In the genomic region with DNA sequence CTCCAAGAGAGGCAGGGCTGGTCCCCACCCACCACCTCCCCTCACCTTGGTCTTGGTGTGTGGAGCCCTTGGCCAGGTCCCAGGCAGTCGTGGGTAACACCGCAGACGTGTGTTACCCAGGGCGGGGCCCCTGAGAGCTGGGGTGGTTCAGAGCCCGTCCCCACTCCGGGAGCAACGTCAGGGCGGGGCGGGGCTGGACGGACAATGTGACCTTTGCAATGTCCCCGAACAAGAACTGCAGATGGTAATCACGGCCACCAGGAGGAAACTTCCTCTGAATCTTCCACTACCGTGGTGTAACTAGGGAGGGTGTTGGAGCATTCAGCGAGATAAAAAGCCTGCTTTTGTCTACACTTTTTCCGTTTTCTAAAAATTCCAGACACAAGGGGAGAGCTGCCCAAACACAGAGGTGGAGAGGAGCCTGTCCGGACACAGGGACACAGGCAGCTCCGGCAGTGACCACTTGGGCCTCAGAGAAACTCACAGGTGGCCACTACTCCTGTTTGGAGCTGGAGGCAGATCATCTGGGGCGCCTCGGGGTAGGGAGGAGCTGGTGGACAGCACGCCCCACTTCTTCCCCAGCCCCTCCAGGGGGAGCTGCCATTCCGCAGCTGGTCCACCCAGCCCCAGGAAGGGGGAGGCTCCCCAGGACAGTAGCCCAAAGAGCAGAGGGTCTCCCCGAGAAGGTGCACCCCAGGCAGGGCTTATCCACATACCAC, we compare ENCODE assay signal across 1 cellular context.
TF ChIP-seq lines count a peak whose summit lies in the region.

No MANE protein-coding gene starts in this region.

TF ChIP-seq in HepG2, 621 proteins besides CTCF, POLR2A, EP300 and RAD21 (continued from another document and continues in another):
- TF ChIP-seq, protein P1, sequence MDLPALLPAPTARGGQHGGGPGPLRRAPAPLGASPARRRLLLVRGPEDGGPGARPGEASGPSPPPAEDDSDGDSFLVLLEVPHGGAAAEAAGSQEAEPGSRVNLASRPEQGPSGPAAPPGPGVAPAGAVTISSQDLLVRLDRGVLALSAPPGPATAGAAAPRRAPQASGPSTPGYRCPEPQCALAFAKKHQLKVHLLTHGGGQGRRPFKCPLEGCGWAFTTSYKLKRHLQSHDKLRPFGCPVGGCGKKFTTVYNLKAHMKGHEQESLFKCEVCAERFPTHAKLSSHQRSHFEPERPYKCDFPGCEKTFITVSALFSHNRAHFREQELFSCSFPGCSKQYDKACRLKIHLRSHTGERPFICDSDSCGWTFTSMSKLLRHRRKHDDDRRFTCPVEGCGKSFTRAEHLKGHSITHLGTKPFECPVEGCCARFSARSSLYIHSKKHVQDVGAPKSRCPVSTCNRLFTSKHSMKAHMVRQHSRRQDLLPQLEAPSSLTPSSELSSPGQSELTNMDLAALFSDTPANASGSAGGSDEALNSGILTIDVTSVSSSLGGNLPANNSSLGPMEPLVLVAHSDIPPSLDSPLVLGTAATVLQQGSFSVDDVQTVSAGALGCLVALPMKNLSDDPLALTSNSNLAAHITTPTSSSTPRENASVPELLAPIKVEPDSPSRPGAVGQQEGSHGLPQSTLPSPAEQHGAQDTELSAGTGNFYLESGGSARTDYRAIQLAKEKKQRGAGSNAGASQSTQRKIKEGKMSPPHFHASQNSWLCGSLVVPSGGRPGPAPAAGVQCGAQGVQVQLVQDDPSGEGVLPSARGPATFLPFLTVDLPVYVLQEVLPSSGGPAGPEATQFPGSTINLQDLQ (CRISPR knock-in tag; IDR thresholded peaks at IDR 0.05): no peak
- TF ChIP-seq NONO (IDR thresholded peaks at IDR 0.05) (no peak), NONO (CRISPR knock-in tag; conservative IDR thresholded peaks at IDR 0.05) (no peak; the same call in 1 of the 2 replicates), HNF4A (CRISPR knock-in tag; IDR thresholded peaks at IDR 0.05) (peak; percentile 65), ZMYM4 (CRISPR knock-in tag; IDR thresholded peaks at IDR 0.05) (no peak), ZNF550 (CRISPR knock-in tag; IDR thresholded peaks at IDR 0.05; ENCODE audit: borderline replicate concordance) (no peak), ZNF143 (CRISPR knock-in tag; IDR thresholded peaks at IDR 0.05) (no peak), ZNF547 (CRISPR knock-in tag; IDR thresholded peaks at IDR 0.05) (no peak), ZNF274 (CRISPR knock-in tag; IDR thresholded peaks at IDR 0.05) (no peak), ZNF17 (CRISPR knock-in tag; IDR thresholded peaks at IDR 0.05) (peak; percentile 57; the same call in 1 of the 2 replicates), ONECUT2 (CRISPR knock-in tag; IDR thresholded peaks at IDR 0.05) (no peak), ZNF441 (CRISPR knock-in tag; IDR thresholded peaks at IDR 0.05; ENCODE audit: borderline replicate concordance) (no peak), GFI1 (CRISPR knock-in tag; IDR thresholded peaks at IDR 0.05; ENCODE audit: borderline replicate concordance) (no peak), KAT2B (IDR thresholded peaks at IDR 0.05; ENCODE audit: borderline replicate concordance, low read depth, low read length) (no peak), CENPX (CRISPR knock-in tag; IDR thresholded peaks at IDR 0.05) (no peak), CENPT (CRISPR knock-in tag; IDR thresholded peaks at IDR 0.05; ENCODE audit: low read depth) (no peak), SSRP1 (CRISPR knock-in tag; IDR thresholded peaks at IDR 0.05) (no peak; the same call in 1 of the 2 replicates), PHB2 (IDR thresholded peaks at IDR 0.05; ENCODE audit: partially characterized antibody) (no peak), GATA4 (IDR thresholded peaks at IDR 0.05; ENCODE audit: borderline replicate concordance, low read depth) (no peak), SIX4 (CRISPR knock-in tag; IDR thresholded peaks at IDR 0.05) (no peak), HHEX (CRISPR knock-in tag; IDR thresholded peaks at IDR 0.05) (0 out of 2 replicates have a peak, but pooled peaks have one; percentile 15), MED13 (CRISPR knock-in tag; IDR thresholded peaks at IDR 0.05) (no peak), ZNF383 (CRISPR knock-in tag; IDR thresholded peaks at IDR 0.05; ENCODE audit: borderline replicate concordance) (no peak), NFKBIZ (CRISPR knock-in tag; IDR thresholded peaks at IDR 0.05) (no peak), SOX5 (CRISPR knock-in tag; IDR thresholded peaks at IDR 0.05; ENCODE audit: borderline replicate concordance) (peak; percentile 54; the same call in 1 of the 2 replicates), ZNF282 (IDR thresholded peaks at IDR 0.05; ENCODE audit: partially characterized antibody) (no peak), HDAC1 (CRISPR knock-in tag; IDR thresholded peaks at IDR 0.05) (no peak), SRSF9 (IDR thresholded peaks at IDR 0.05; ENCODE audit: borderline replicate concordance, insufficient read depth, low read depth, low read length, poor library complexity, severe bottlenecking) (no peak), KLF16 (CRISPR knock-in tag; IDR thresholded peaks at IDR 0.05) (peak in 1 of 2 experiments; percentile 43; a peak in 1 of 4 replicates), NFIB (CRISPR knock-in tag; IDR thresholded peaks at IDR 0.05; ENCODE audit: borderline replicate concordance) (no peak), ETV6 (CRISPR knock-in tag; conservative IDR thresholded peaks at IDR 0.05) (no peak; the same call in 1 of the 2 replicates), KDM3A (CRISPR knock-in tag; IDR thresholded peaks at IDR 0.05; ENCODE audit: low read depth) (peak; percentile 70; the same call in 1 of the 2 replicates)
- TF ChIP-seq, protein P2, sequence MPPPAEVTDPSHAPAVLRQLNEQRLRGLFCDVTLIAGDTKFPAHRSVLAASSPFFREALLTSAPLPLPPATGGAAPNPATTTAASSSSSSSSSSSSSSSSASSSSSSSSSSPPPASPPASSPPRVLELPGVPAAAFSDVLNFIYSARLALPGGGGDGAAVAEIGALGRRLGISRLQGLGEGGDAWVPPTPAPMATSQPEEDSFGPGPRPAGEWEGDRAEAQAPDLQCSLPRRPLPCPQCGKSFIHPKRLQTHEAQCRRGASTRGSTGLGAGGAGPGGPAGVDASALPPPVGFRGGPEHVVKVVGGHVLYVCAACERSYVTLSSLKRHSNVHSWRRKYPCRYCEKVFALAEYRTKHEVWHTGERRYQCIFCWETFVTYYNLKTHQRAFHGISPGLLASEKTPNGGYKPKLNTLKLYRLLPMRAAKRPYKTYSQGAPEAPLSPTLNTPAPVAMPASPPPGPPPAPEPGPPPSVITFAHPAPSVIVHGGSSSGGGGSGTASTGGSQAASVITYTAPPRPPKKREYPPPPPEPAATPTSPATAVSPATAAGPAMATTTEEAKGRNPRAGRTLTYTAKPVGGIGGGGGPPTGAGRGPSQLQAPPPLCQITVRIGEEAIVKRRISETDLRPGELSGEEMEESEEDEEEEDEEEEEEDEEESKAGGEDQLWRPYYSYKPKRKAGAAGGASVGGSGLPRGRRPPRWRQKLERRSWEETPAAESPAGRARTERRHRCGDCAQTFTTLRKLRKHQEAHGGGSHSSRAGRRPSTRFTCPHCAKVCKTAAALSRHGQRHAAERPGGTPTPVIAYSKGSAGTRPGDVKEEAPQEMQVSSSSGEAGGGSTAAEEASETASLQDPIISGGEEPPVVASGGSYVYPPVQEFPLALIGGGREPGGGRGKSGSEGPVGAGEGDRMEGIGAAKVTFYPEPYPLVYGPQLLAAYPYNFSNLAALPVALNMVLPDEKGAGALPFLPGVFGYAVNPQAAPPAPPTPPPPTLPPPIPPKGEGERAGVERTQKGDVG (CRISPR knock-in tag; IDR thresholded peaks at IDR 0.05; ENCODE audit: borderline replicate concordance): no peak
- TF ChIP-seq, protein P3, sequence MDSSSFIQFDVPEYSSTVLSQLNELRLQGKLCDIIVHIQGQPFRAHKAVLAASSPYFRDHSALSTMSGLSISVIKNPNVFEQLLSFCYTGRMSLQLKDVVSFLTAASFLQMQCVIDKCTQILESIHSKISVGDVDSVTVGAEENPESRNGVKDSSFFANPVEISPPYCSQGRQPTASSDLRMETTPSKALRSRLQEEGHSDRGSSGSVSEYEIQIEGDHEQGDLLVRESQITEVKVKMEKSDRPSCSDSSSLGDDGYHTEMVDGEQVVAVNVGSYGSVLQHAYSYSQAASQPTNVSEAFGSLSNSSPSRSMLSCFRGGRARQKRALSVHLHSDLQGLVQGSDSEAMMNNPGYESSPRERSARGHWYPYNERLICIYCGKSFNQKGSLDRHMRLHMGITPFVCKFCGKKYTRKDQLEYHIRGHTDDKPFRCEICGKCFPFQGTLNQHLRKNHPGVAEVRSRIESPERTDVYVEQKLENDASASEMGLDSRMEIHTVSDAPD (CRISPR knock-in tag; IDR thresholded peaks at IDR 0.05): no peak
- TF ChIP-seq, protein P4, sequence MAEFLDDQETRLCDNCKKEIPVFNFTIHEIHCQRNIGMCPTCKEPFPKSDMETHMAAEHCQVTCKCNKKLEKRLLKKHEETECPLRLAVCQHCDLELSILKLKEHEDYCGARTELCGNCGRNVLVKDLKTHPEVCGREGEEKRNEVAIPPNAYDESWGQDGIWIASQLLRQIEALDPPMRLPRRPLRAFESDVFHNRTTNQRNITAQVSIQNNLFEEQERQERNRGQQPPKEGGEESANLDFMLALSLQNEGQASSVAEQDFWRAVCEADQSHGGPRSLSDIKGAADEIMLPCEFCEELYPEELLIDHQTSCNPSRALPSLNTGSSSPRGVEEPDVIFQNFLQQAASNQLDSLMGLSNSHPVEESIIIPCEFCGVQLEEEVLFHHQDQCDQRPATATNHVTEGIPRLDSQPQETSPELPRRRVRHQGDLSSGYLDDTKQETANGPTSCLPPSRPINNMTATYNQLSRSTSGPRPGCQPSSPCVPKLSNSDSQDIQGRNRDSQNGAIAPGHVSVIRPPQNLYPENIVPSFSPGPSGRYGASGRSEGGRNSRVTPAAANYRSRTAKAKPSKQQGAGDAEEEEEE (CRISPR knock-in tag; IDR thresholded peaks at IDR 0.05; ENCODE audit: borderline replicate concordance): no peak
- TF ChIP-seq, protein P5, sequence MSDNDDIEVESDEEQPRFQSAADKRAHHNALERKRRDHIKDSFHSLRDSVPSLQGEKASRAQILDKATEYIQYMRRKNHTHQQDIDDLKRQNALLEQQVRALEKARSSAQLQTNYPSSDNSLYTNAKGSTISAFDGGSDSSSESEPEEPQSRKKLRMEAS (IDR thresholded peaks at IDR 0.05): peak; percentile 34; the same call in 1 of the 2 replicates
- TF ChIP-seq, protein P6, sequence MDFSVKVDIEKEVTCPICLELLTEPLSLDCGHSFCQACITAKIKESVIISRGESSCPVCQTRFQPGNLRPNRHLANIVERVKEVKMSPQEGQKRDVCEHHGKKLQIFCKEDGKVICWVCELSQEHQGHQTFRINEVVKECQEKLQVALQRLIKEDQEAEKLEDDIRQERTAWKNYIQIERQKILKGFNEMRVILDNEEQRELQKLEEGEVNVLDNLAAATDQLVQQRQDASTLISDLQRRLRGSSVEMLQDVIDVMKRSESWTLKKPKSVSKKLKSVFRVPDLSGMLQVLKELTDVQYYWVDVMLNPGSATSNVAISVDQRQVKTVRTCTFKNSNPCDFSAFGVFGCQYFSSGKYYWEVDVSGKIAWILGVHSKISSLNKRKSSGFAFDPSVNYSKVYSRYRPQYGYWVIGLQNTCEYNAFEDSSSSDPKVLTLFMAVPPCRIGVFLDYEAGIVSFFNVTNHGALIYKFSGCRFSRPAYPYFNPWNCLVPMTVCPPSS (IDR thresholded peaks at IDR 0.05): no peak
- TF ChIP-seq, protein P7, sequence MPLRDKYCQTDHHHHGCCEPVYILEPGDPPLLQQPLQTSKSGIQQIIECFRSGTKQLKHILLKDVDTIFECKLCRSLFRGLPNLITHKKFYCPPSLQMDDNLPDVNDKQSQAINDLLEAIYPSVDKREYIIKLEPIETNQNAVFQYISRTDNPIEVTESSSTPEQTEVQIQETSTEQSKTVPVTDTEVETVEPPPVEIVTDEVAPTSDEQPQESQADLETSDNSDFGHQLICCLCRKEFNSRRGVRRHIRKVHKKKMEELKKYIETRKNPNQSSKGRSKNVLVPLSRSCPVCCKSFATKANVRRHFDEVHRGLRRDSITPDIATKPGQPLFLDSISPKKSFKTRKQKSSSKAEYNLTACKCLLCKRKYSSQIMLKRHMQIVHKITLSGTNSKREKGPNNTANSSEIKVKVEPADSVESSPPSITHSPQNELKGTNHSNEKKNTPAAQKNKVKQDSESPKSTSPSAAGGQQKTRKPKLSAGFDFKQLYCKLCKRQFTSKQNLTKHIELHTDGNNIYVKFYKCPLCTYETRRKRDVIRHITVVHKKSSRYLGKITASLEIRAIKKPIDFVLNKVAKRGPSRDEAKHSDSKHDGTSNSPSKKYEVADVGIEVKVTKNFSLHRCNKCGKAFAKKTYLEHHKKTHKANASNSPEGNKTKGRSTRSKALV (CRISPR knock-in tag; IDR thresholded peaks at IDR 0.05): peak; percentile 73; the same call in 1 of the 2 replicates
- TF ChIP-seq, protein P8, sequence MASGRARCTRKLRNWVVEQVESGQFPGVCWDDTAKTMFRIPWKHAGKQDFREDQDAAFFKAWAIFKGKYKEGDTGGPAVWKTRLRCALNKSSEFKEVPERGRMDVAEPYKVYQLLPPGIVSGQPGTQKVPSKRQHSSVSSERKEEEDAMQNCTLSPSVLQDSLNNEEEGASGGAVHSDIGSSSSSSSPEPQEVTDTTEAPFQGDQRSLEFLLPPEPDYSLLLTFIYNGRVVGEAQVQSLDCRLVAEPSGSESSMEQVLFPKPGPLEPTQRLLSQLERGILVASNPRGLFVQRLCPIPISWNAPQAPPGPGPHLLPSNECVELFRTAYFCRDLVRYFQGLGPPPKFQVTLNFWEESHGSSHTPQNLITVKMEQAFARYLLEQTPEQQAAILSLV (CRISPR knock-in tag; IDR thresholded peaks at IDR 0.05; ENCODE audit: borderline replicate concordance): no peak
- TF ChIP-seq, protein P9, sequence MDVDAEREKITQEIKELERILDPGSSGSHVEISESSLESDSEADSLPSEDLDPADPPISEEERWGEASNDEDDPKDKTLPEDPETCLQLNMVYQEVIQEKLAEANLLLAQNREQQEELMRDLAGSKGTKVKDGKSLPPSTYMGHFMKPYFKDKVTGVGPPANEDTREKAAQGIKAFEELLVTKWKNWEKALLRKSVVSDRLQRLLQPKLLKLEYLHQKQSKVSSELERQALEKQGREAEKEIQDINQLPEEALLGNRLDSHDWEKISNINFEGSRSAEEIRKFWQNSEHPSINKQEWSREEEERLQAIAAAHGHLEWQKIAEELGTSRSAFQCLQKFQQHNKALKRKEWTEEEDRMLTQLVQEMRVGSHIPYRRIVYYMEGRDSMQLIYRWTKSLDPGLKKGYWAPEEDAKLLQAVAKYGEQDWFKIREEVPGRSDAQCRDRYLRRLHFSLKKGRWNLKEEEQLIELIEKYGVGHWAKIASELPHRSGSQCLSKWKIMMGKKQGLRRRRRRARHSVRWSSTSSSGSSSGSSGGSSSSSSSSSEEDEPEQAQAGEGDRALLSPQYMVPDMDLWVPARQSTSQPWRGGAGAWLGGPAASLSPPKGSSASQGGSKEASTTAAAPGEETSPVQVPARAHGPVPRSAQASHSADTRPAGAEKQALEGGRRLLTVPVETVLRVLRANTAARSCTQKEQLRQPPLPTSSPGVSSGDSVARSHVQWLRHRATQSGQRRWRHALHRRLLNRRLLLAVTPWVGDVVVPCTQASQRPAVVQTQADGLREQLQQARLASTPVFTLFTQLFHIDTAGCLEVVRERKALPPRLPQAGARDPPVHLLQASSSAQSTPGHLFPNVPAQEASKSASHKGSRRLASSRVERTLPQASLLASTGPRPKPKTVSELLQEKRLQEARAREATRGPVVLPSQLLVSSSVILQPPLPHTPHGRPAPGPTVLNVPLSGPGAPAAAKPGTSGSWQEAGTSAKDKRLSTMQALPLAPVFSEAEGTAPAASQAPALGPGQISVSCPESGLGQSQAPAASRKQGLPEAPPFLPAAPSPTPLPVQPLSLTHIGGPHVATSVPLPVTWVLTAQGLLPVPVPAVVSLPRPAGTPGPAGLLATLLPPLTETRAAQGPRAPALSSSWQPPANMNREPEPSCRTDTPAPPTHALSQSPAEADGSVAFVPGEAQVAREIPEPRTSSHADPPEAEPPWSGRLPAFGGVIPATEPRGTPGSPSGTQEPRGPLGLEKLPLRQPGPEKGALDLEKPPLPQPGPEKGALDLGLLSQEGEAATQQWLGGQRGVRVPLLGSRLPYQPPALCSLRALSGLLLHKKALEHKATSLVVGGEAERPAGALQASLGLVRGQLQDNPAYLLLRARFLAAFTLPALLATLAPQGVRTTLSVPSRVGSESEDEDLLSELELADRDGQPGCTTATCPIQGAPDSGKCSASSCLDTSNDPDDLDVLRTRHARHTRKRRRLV (CRISPR knock-in tag; IDR thresholded peaks at IDR 0.05): peak; percentile 83; the same call in 1 of the 2 replicates
